ENCODE assay signal across 5 cellular contexts in the genomic region with DNA sequence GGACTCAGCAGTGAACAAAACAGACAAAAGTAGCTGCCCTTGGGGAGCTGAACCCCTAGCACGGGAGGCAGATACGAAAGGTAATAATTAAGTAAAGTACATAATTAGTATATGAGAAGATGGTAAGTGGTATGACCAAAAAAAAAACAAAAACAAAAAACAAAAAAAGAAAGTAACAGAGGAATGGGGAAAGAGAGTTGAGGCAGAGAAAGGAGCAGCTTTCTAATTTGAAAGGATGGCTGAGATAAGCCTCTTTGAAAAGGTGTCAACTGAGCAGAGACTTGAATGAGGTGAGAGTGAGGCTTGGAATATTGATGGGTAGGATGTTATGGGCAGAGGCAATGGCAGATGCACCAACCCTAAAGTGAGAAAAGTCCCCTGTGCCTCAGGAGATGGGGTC.
"Had no signal": no experiment of that assay in that cellular context is flagged by ENCODE, and none has a peak within 500 bp of the region (broad histone marks: within the 10 kb centered on the region; RNA-seq: fewer than 3 reads in every experiment).

No MANE protein-coding gene starts in this region.

- H3K4me3 Mint-ChIP-seq: GM23338, IgD-negative memory B cell had no signal

- ATAC-seq: GM23338, HCT116 had no signal

- DNase-seq: KBM-7 had no signal

- H2AFZ ChIP-seq: GM23338 had no signal

- H3K27ac Mint-ChIP-seq: GM23338, IgD-negative memory B cell had no signal

- H3K9me3 ChIP-seq: HAP-1 had no signal

- H3K4me2 ChIP-seq: GM23338 had no signal

- H3K4me3 ChIP-seq: GM23338, HAP-1 had no signal

- H3K4me1 ChIP-seq: HAP-1 had no signal

- H3K36me3 ChIP-seq: HAP-1 had no signal

- H3K36me3 Mint-ChIP-seq: IgD-negative memory B cell had no signal
